In the genomic region with DNA sequence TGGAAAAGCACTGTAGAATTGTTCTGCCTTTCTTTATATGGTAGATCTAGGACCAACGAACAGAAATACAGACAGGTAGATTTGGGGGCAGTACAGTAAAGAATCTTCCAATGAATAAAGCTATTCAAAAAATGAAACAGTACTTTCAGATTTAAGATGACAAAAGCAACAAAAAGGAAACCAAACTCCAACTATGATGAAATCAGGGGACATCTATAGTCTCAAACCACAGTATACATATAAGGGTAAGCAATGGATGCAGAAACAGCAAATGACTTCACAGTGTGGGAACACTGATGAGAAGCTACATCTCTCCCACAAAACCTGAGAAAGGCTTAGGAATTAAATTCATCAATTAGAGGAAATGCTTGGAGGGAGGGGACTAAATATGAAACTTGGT, we compare ENCODE assay signal across 33 cellular contexts.
"Had no signal": no experiment of that assay in that cellular context is flagged by ENCODE, and none has a peak within 500 bp of the region (broad histone marks: within the 10 kb centered on the region; RNA-seq: fewer than 3 reads in every experiment).

No MANE protein-coding gene starts in this region.

- DNase-seq: activated CD4-positive, alpha-beta memory T cell treated with anti-CD3 and anti-CD28 coated beads for 36 hours; activated CD4-positive, alpha-beta T cell treated with anti-CD3 and anti-CD28 coated beads for 1 hour; activated CD4-positive, alpha-beta T cell treated with anti-CD3 and anti-CD28 coated beads for 48 hours; activated CD8-positive, alpha-beta memory T cell treated with anti-CD3 and anti-CD28 coated beads, Interleukin-2, amount 10 ng/mL, durations not matched to agents 7 days and 5 days; activated CD8-positive, alpha-beta memory T cell treated with anti-CD3 and anti-CD28 coated beads, Interleukin-2, amount 50 U/mL, for 4 hours; activated CD8-positive, alpha-beta T cell treated with anti-CD3 and anti-CD28 coated beads, Interleukin-2, amount 10 ng/mL, durations not matched to agents 7 days and 5 days; activated effector memory CD4-positive, alpha-beta T cell treated with anti-CD3 and anti-CD28 coated beads, Interleukin-2, amount 50 U/mL, for 16 hours; activated naive CD4-positive, alpha-beta T cell treated with anti-CD3 and anti-CD28 coated beads for 36 hours; activated naive CD8-positive, alpha-beta T cell treated with anti-CD3 and anti-CD28 coated beads for 36 hours; activated naive CD8-positive, alpha-beta T cell treated with anti-CD3 and anti-CD28 coated beads, Interleukin-2, amount 50 U/mL, for 24 hours; activated T-cell treated with anti-CD3 and anti-CD28 coated beads, Interleukin-2, amount 50 U/mL, for 1 hour; activated T-cell treated with anti-CD3 and anti-CD28 coated beads, Interleukin-2, amount 50 U/mL, for 48 hours; adrenal gland; brain microvascular endothelial cell; cortex of kidney; dermis blood vessel endothelial cell; effector CD8-positive, alpha-beta T cell; esophagus squamous epithelium; foreskin melanocyte; head of caudate nucleus; SW 1271; T-cell; T1000 had no signal

- H3K4me1 Mint-ChIP-seq: activated CD8-positive, alpha-beta memory T cell treated with anti-CD3 and anti-CD28 coated beads, Interleukin-2, amount 10 ng/mL, durations not matched to agents 7 days and 5 days; activated naive CD4-positive, alpha-beta T cell treated with anti-CD3 and anti-CD28 coated beads, Interleukin-2, amount 50 U/mL, for 24 hours; activated naive CD8-positive, alpha-beta T cell treated with anti-CD3 and anti-CD28 coated beads for 36 hours; activated naive CD8-positive, alpha-beta T cell treated with anti-CD3 and anti-CD28 coated beads, Interleukin-2, amount 50 U/mL, for 24 hours; central memory CD8-positive, alpha-beta T cell; T-cell had no signal

- H3K27ac Mint-ChIP-seq: activated CD4-positive, alpha-beta memory T cell treated with anti-CD3 and anti-CD28 coated beads for 36 hours; activated CD8-positive, alpha-beta memory T cell treated with anti-CD3 and anti-CD28 coated beads, Interleukin-2, amount 10 ng/mL, durations not matched to agents 7 days and 5 days; activated CD8-positive, alpha-beta T cell treated with anti-CD3 and anti-CD28 coated beads, Interleukin-2, amount 10 ng/mL, durations not matched to agents 7 days and 5 days; activated naive CD4-positive, alpha-beta T cell treated with anti-CD3 and anti-CD28 coated beads for 36 hours; activated naive CD4-positive, alpha-beta T cell treated with anti-CD3 and anti-CD28 coated beads, Interleukin-2, amount 50 U/mL, for 24 hours; activated naive CD8-positive, alpha-beta T cell treated with anti-CD3 and anti-CD28 coated beads for 36 hours; activated naive CD8-positive, alpha-beta T cell treated with anti-CD3 and anti-CD28 coated beads, Interleukin-2, amount 50 U/mL, for 24 hours; activated T-helper 1 cell treated with anti-CD3 and anti-CD28 coated beads, Interleukin-12 subunit alpha, Interleukin-12 subunit beta, Interleukin-2, Interleukin-4 antibody, amounts not matched to agents 30 ng/mL and 10 ng/mL and 1 ng/mL, durations not matched to agents 14 hours and 24 hours and 36 hours; activated T-helper 2 cell treated with anti-CD3 and anti-CD28 coated beads, Interferon-gamma antibody, Interleukin-2, Interleukin-4, amounts not matched to agents 10 μg/mL and 5 μg/mL and 100 μg/mL, durations not matched to agents 14 hours and 24 hours and 36 hours; T-cell; T-helper 1 cell treated with Interleukin-12 subunit alpha and Interleukin-12 subunit beta and Interleukin-4 antibody, amounts not matched to agents 30 μg/mL and 1 μg/mL, for 36 hours; WTC11 had no signal

- H3K27me3 Mint-ChIP-seq: activated CD4-positive, alpha-beta memory T cell treated with anti-CD3 and anti-CD28 coated beads for 36 hours; activated CD8-positive, alpha-beta memory T cell treated with anti-CD3 and anti-CD28 coated beads, Interleukin-2, amount 10 ng/mL, durations not matched to agents 7 days and 5 days; activated naive CD4-positive, alpha-beta T cell treated with anti-CD3 and anti-CD28 coated beads, Interleukin-2, amount 50 U/mL, for 24 hours; activated naive CD8-positive, alpha-beta T cell treated with anti-CD3 and anti-CD28 coated beads for 36 hours; activated naive CD8-positive, alpha-beta T cell treated with anti-CD3 and anti-CD28 coated beads, Interleukin-2, amount 50 U/mL, for 24 hours; central memory CD8-positive, alpha-beta T cell; T-cell had no signal

- H3K9me3 Mint-ChIP-seq: activated naive CD4-positive, alpha-beta T cell treated with anti-CD3 and anti-CD28 coated beads, Interleukin-2, amount 50 U/mL, for 24 hours had no signal

- H3K4me3 Mint-ChIP-seq: activated CD4-positive, alpha-beta memory T cell treated with anti-CD3 and anti-CD28 coated beads for 36 hours; activated CD8-positive, alpha-beta memory T cell treated with anti-CD3 and anti-CD28 coated beads, Interleukin-2, amount 10 ng/mL, durations not matched to agents 7 days and 5 days; activated CD8-positive, alpha-beta T cell treated with anti-CD3 and anti-CD28 coated beads, Interleukin-2, amount 10 ng/mL, durations not matched to agents 7 days and 5 days; activated naive CD4-positive, alpha-beta T cell treated with anti-CD3 and anti-CD28 coated beads for 36 hours; activated naive CD4-positive, alpha-beta T cell treated with anti-CD3 and anti-CD28 coated beads, Interleukin-2, amount 50 U/mL, for 24 hours; activated naive CD8-positive, alpha-beta T cell treated with anti-CD3 and anti-CD28 coated beads for 36 hours; activated naive CD8-positive, alpha-beta T cell treated with anti-CD3 and anti-CD28 coated beads, Interleukin-2, amount 50 U/mL, for 24 hours; activated T-helper 1 cell treated with anti-CD3 and anti-CD28 coated beads, Interleukin-12 subunit alpha, Interleukin-12 subunit beta, Interleukin-2, Interleukin-4 antibody, amounts not matched to agents 30 ng/mL and 10 ng/mL and 1 ng/mL, durations not matched to agents 14 hours and 24 hours and 36 hours; central memory CD8-positive, alpha-beta T cell; T-cell; T-helper 1 cell treated with Interleukin-12 subunit alpha and Interleukin-12 subunit beta and Interleukin-4 antibody, amounts not matched to agents 30 μg/mL and 1 μg/mL, for 36 hours; WTC11 had no signal

- H3K36me3 ChIP-seq: adrenal gland, ascending aorta, brain microvascular endothelial cell, esophagus squamous epithelium, gastroesophageal sphincter had no signal

- H3K36me3 Mint-ChIP-seq: activated CD4-positive, alpha-beta memory T cell treated with anti-CD3 and anti-CD28 coated beads for 36 hours; activated CD8-positive, alpha-beta memory T cell treated with anti-CD3 and anti-CD28 coated beads, Interleukin-2, amount 10 ng/mL, durations not matched to agents 7 days and 5 days; activated naive CD4-positive, alpha-beta T cell treated with anti-CD3 and anti-CD28 coated beads, Interleukin-2, amount 50 U/mL, for 24 hours; activated naive CD8-positive, alpha-beta T cell treated with anti-CD3 and anti-CD28 coated beads for 36 hours; T-cell; WTC11 had no signal

- H3K4me3 ChIP-seq: adrenal gland, ascending aorta, esophagus squamous epithelium, gastroesophageal sphincter had no signal

- H3K27ac ChIP-seq: adrenal gland, ascending aorta, brain microvascular endothelial cell, epithelial cell of prostate, esophagus squamous epithelium, gastroesophageal sphincter, VCaP had no signal

- H3K27me3 ChIP-seq: adrenal gland, ascending aorta, brain microvascular endothelial cell, esophagus squamous epithelium, gastroesophageal sphincter had no signal

- H3K9me3 ChIP-seq: adrenal gland, ascending aorta, esophagus squamous epithelium, gastroesophageal sphincter had no signal

- H3K4me1 ChIP-seq: adrenal gland, ascending aorta, esophagus squamous epithelium, gastroesophageal sphincter had no signal
